In genomic region chr4:101960431-101960830, GRCh38 we compare ENCODE assay signal across 1 cellular context.
TF ChIP-seq lines count a peak whose summit lies in the region.

No MANE protein-coding gene starts in this region.

TF ChIP-seq in GM23338, 12 proteins besides CTCF, POLR2A, EP300 and RAD21 (continued from another document):
- TF ChIP-seq ZNF462 (CRISPR knock-in tag; IDR thresholded peaks at IDR 0.05), result no peak
- no peak for TF ChIP-seq EZH2 (IDR thresholded peaks at IDR 0.05; ENCODE audit: low read depth, unreplicated experiment)
- no peak for TF ChIP-seq NANOG (IDR thresholded peaks at IDR 0.05; ENCODE audit: borderline replicate concordance)
- TF ChIP-seq, protein P1, sequence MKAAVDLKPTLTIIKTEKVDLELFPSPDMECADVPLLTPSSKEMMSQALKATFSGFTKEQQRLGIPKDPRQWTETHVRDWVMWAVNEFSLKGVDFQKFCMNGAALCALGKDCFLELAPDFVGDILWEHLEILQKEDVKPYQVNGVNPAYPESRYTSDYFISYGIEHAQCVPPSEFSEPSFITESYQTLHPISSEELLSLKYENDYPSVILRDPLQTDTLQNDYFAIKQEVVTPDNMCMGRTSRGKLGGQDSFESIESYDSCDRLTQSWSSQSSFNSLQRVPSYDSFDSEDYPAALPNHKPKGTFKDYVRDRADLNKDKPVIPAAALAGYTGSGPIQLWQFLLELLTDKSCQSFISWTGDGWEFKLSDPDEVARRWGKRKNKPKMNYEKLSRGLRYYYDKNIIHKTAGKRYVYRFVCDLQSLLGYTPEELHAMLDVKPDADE (IDR thresholded peaks at IDR 0.05), result no peak
- no peak for TF ChIP-seq JUNB (IDR thresholded peaks at IDR 0.05; ENCODE audit: unreplicated experiment)
